1 cellular context compared by ENCODE assay signal in the genomic region with DNA sequence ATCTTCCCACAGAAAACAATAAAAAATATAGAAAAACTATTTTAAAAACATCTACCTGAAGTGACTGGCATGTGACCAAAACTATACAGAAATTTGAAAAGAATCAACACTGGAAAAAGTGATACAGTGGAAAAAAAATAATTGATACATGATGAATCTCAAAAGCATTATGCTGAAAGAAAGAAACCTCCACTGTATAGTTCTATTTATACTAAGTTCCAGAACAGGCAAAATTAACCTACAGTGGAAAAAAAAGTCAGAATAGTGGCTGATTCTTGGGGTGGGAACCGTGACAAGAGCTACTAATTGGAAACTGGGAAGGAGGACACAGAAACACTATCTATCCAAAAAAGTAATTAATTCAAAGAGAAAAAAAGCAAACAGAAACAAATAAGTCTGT.
TF ChIP-seq lines count a peak whose summit lies in the region.

No MANE protein-coding gene starts in this region.

TF ChIP-seq in HepG2, 621 proteins besides CTCF, POLR2A, EP300 and RAD21:
- TF ChIP-seq DMAP1 (CRISPR knock-in tag; IDR thresholded peaks at IDR 0.05) = no peak
- TF ChIP-seq BRCA1 (CRISPR knock-in tag; IDR thresholded peaks at IDR 0.05) = no peak
- TF ChIP-seq HNF4G (IDR thresholded peaks at IDR 0.05; ENCODE audit: borderline replicate concordance, low read depth, low read length) = no peak
- TF ChIP-seq HNF4G (CRISPR knock-in tag; IDR thresholded peaks at IDR 0.05; ENCODE audit: borderline replicate concordance, low read depth) = no peak
